ENCODE assay signal across 8 cellular contexts in the genomic region with DNA sequence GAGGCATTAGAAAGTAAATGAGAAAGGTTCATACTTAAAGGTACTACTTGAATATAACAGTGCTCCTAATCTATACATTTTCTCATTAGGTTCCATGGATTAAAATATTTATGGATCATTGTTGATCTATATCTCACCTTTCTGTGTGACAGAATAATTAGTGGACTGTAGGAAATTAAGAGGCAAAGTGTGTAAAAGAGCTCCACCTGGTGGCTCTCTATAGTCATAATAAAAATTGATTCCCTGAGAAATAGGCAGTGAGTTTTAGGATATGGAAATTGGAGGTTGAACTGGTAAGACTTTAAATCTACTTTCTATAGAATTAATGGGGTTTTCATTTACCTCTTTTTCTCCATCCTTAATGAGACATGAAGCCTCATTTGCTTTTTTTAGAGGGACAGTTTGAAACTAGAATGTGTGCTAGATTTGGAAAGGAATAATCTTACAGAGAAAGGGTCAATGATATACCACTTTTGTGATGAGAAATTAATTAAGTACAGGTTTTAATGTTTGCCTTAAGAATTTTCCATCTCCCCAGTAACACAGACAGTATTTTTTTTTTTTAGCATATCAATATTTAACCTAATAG. TPM values are rescaled to one million over a fixed set of nuclear protein-coding genes. Genes with fewer than 3 reads are reported as not detected.
DNase-seq lines count a peak whose midpoint lies in the region; ATAC-seq and TF ChIP-seq lines count a peak whose summit lies in the region.

No MANE protein-coding gene starts in this region.

- CTCF ChIA-PET in activated B cell treated with CpG ODN at 0.5 μM for 24 hours (lab: Charles Lee): interaction anchor here (1.0 to 3.6 kb wide), 9 partner anchors 8 to 367 kb away, joined by 3 to 24 read pairs (median 8); a partner anchor contains a TSS
- CTCF ChIA-PET in HEK293T (lab: Yijun Ruan, JAX): interaction anchor here (0.6 to 1.9 kb wide), 8 partner anchors 11 to 467 kb away, joined by 3 to 4 read pairs (median 3); a partner anchor contains a TSS

- no peak for DNase-seq in AG09319 (ENCODE audit: extremely low read depth, low read depth)
- no peak for DNase-seq in GM12864 (ENCODE audit: low read depth)
- DNase-seq in activated B cell treated with CpG ODN at 0.5 μM for 24 hours: no peak
- peak; percentile 49 for DNase-seq in kidney glomerular epithelial cell (lab: John Stamatoyannopoulos, UW)
- no peak for DNase-seq in NCI-H128 (lab: John Stamatoyannopoulos, UW; ENCODE audit: unreplicated experiment)
- no peak for DNase-seq in HEK293T (ENCODE audit: extremely low spot score)

- no peak overlapping the region for H3K4me3 ChIP-seq in GM12864 (ENCODE audit: low read depth, low read length)

- intact Hi-C loops in activated B cell treated with CpG ODN at 0.5 μM for 24 hours (cut with micrococcal nuclease): loop anchor here (1.0 to 2.0 kb wide), 4 partner anchors 17 to 367 kb away; a partner anchor contains a TSS

- POLR2A ChIA-PET in activated B cell treated with CpG ODN at 0.5 μM for 24 hours (lab: Charles Lee): interaction anchor here (1.0 kb wide), 1 partner anchor 23 kb away, joined by 5 read pairs; no protein-coding TSS in a partner anchor
- POLR2A ChIA-PET in HEK293T (lab: Yijun Ruan, JAX): interaction anchor here (1.0 to 1.5 kb wide), 2 partner anchors 12 to 16 kb away, joined by 5 to 6 read pairs; a partner anchor contains a TSS

- H3K27me3 Mint-ChIP-seq in IgD-negative memory B cell (no peaks in the 10 kb centered on the region), activated B cell treated with CpG ODN at 0.5 μM for 24 hours (no peaks in the 10 kb centered on the region)

- ATAC-seq in activated B cell treated with CpG ODN at 0.5 μM for 24 hours (ENCODE audit: low read depth): peak; percentile 57
- ATAC-seq in HG03280 (IDR thresholded peaks at IDR 0.05; ENCODE audit: unreplicated experiment): no peak

- H3K9me3 Mint-ChIP-seq in IgD-negative memory B cell (no peaks in the 10 kb centered on the region), activated B cell treated with CpG ODN at 0.5 μM for 24 hours (no peaks in the 10 kb centered on the region)

- peaks cover 3 to 7% (median 5%) of the 10 kb centered on the region in 3 donors for H3K4me1 Mint-ChIP-seq in IgD-negative memory B cell
- H3K4me1 Mint-ChIP-seq in activated B cell treated with CpG ODN at 0.5 μM for 24 hours: peaks cover 5% of the 10 kb centered on the region

- peaks cover 8% of the 10 kb centered on the region for H3K36me3 Mint-ChIP-seq in IgD-negative memory B cell
- H3K36me3 Mint-ChIP-seq in activated B cell treated with CpG ODN at 0.5 μM for 24 hours (ENCODE audit: low read depth): peaks cover 76% of the 10 kb centered on the region

- peak; percentile 56 for TF ChIP-seq CTCF in AG09319 (IDR thresholded peaks at IDR 0.05; ENCODE audit: low read depth, low read length)
- TF ChIP-seq CTCF in GM12864 (IDR thresholded peaks at IDR 0.05; ENCODE audit: low read depth, low read length, missing control alignments): peak; percentile 45
- TF ChIP-seq CTCF in activated B cell treated with CpG ODN at 0.5 μM for 24 hours (IDR thresholded peaks at IDR 0.05): no peak

- H3K27ac Mint-ChIP-seq in IgD-negative memory B cell: peak overlapping the region in 2 of 3 donors; percentile 18 to 67
- no peak overlapping the region for H3K27ac Mint-ChIP-seq in activated B cell treated with CpG ODN at 0.5 μM for 24 hours

- H3K4me3 Mint-ChIP-seq in IgD-negative memory B cell (no peak overlapping the region), activated B cell treated with CpG ODN at 0.5 μM for 24 hours (no peak overlapping the region)

TF ChIP-seq in HEK293T, 16 proteins besides CTCF, POLR2A, EP300 and RAD21:
- TF ChIP-seq FOXM1 (IDR thresholded peaks at IDR 0.05; ENCODE audit: borderline replicate concordance): no peak
- TF ChIP-seq, protein P1, sequence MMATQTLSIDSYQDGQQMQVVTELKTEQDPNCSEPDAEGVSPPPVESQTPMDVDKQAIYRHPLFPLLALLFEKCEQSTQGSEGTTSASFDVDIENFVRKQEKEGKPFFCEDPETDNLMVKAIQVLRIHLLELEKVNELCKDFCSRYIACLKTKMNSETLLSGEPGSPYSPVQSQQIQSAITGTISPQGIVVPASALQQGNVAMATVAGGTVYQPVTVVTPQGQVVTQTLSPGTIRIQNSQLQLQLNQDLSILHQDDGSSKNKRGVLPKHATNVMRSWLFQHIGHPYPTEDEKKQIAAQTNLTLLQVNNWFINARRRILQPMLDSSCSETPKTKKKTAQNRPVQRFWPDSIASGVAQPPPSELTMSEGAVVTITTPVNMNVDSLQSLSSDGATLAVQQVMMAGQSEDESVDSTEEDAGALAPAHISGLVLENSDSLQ (IDR thresholded peaks at IDR 0.05): no peak
- TF ChIP-seq ZNF384 (IDR thresholded peaks at IDR 0.05): no peak
- TF ChIP-seq ARNT (IDR thresholded peaks at IDR 0.05): no peak
- no peak for TF ChIP-seq FOXK2 (IDR thresholded peaks at IDR 0.05)
- TF ChIP-seq BHLHE40 (IDR thresholded peaks at IDR 0.05; ENCODE audit: borderline replicate concordance): no peak
- TF ChIP-seq NFRKB (IDR thresholded peaks at IDR 0.05): no peak

RNA-seq across cellular contexts. Expression of a gene that starts 11.8 kb away (rescaled TPM):
- 29.9 TPM for polyA plus RNA-seq in IgD-negative memory B cell
- 21.2 and 22.1 TPM in 2 replicates for total RNA-seq in activated B cell treated with CpG ODN at 0.5 μM for 24 hours

RNA-seq across cellular contexts. Expression of a gene that starts 17.2 kb away (rescaled TPM):
- 95.2 TPM for polyA plus RNA-seq in IgD-negative memory B cell
- total RNA-seq in activated B cell treated with CpG ODN at 0.5 μM for 24 hours: 78.1 and 82.3 TPM in 2 replicates
